ENCODE assay signal across 8 cellular contexts in genomic region chr9:137578518-137579258, GRCh38. TPM values are rescaled to one million over a fixed set of nuclear protein-coding genes. Genes with fewer than 3 reads are reported as not detected.
DNase-seq lines count a peak whose midpoint lies in the region; ATAC-seq and TF ChIP-seq lines count a peak whose summit lies in the region.

Gene DPH7 (minus strand): TSS chr9:137578925. CDS start chr9:137578777, 148 bp downstream.

- H3K4me3 ChIP-seq in heart right ventricle (peak within 1 kb of the TSS; percentile 83 to 98 (median 93)), upper lobe of right lung (peak within 1 kb of the TSS; percentile 84)

- H3K36me3 ChIP-seq in heart right ventricle (peaks cover 0 to 59% (median 25%) of the 10 kb centered on the region in 9 donors), upper lobe of right lung (peaks cover 35% of the 10 kb centered on the region)

- intact Hi-C loops in heart right ventricle (cut with DNase I) (loop anchor here in 2 of 10 donors (2.0 kb wide), 1 partner anchor 26 kb away; the partner anchor contains the start of gene ARRDC1 (in 2 of the 2)), posterior vena cava (cut with DNase I) (no loop called here), upper lobe of right lung (cut with DNase I) (no loop called here)

- TF ChIP-seq CTCF in GM12874 (IDR thresholded peaks at IDR 0.05; ENCODE audit: insufficient read depth, low read depth, low read length): peak; percentile 98
- peak; percentile 91 to 100 (median 97) for TF ChIP-seq CTCF in heart right ventricle (IDR thresholded peaks at IDR 0.05)
- TF ChIP-seq CTCF in upper lobe of right lung (IDR thresholded peaks at IDR 0.05): peak; percentile 90

- no peak within 1 kb of the TSS for H3K27ac ChIP-seq in adipose tissue (ENCODE audit: low read depth, low read length)
- H3K27ac ChIP-seq in heart right ventricle: peak within 1 kb of the TSS; percentile 28 to 91 (median 90)
- peak within 1 kb of the TSS; percentile 82 for H3K27ac ChIP-seq in upper lobe of right lung

- H3K4me1 ChIP-seq in heart right ventricle (peaks cover 15 to 60% (median 43%) of the 10 kb centered on the region in 9 donors), upper lobe of right lung (peaks cover 27% of the 10 kb centered on the region)

- DNase-seq in NCI-H1417 (lab: John Stamatoyannopoulos, UW) (peak; percentile 82 to 95 (median 95)), T follicular helper cell (ENCODE audit: low read depth) (peak; percentile 92), heart right ventricle (peak; percentile 97 to 99), posterior vena cava (ENCODE audit: low spot score) (peak; percentile 99), upper lobe of right lung (peak; percentile 99)

- 1 to 2% (median 1%) methylated on average over 81 to 82 of the region's 82 CpGs for WGBS in adipose tissue, 3 donors
- WGBS in heart right ventricle, 2 donors: 1% methylated on average over 81 to 82 of the region's 82 CpGs

- no peaks in the 10 kb centered on the region for H3K27me3 ChIP-seq in heart right ventricle
- no peaks in the 10 kb centered on the region for H3K27me3 ChIP-seq in upper lobe of right lung

- H3K9me3 ChIP-seq in heart right ventricle: no peaks in the 10 kb centered on the region
- no peaks in the 10 kb centered on the region for H3K9me3 ChIP-seq in upper lobe of right lung

- ATAC-seq in HG02759 (IDR thresholded peaks at IDR 0.05; ENCODE audit: unreplicated experiment) (peak; percentile 90), heart right ventricle (peak; percentile 91 to 98 (median 95)), upper lobe of right lung (peak; percentile 99)

RNA-seq across cellular contexts. Expression of gene DPH7, which starts in this region (rescaled TPM):
- polyA plus RNA-seq in adipose tissue (10 to 100 TPM; 12.8 to 33.4 (median 19.2) TPM), heart right ventricle (10 to 100 TPM; 16.8 to 51.4 TPM)
- total RNA-seq in heart right ventricle (10 to 100 TPM; 11.7 to 20.3 (median 17.8) TPM), posterior vena cava (10 to 100 TPM; 15.9 to 17.7 TPM), upper lobe of right lung (30.2 TPM)
